In the genomic region with DNA sequence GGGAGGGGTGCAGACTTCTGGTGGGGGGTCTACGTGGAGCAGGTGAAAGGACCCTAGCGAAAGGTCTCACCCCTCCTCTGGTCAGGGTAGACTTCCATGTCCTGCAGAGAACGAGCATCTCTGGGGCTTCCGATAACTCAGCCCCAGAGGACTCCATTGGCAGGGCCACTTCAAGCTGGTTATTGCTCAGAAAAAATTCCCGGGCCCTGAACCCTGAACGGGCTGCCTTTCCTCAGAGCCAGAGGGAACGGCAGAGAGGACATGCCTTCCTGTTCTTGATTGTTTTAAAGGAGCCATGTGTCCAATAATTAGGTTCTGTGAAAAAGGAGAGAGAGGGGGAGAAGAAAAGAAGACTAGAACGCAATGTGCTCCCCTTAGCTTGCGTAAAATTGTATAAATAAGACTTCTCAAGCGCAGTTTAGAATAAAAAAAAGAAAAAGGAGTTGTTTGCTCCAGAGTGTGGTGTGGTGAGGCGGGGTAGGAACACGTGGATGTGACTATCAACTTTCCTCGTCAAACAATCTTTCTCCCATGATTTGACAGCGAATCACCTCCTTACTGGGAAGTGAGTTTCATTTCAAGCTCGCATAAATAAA, we compare ENCODE assay signal across 8 cellular contexts.
A peak's percentile ranks its signal among the peaks of the same experiment; 100 is the strongest.
DNase-seq lines count a peak whose midpoint lies in the region; ATAC-seq and TF ChIP-seq lines count a peak whose summit lies in the region.

No MANE protein-coding gene starts in this region.

- H2AFZ ChIP-seq in GM23248, result peak overlapping the region; percentile 49; the same call in 1 of the 2 replicates

- DNase-seq in GM23248, result peak; percentile 34
- peak; percentile 35 for DNase-seq in left ventricle myocardium inferior
- DNase-seq in skeletal muscle cell (ENCODE audit: low read depth), result peak; percentile 43
- no peak for DNase-seq in cortex of kidney (lab: John Stamatoyannopoulos, UW)

- no peaks in the 10 kb centered on the region for H3K9me2 ChIP-seq in GM23248 (ENCODE audit: insufficient read depth)

- H3K79me2 ChIP-seq in GM23248 (ENCODE audit: insufficient read depth), result no peaks in the 10 kb centered on the region

- no peak overlapping the region for H3K4me3 ChIP-seq in GM23248
- peak overlapping the region; percentile 18; the same call in 1 of the 2 replicates for H3K4me3 ChIP-seq in WI38 (ENCODE audit: low read depth, low read length)
- H3K4me3 ChIP-seq in left ventricle myocardium inferior, result peak overlapping the region; percentile 44
- no peak overlapping the region for H3K4me3 ChIP-seq in skeletal muscle cell (ENCODE audit: low read depth, low read length)

- H3K36me3 ChIP-seq in GM23248 (ENCODE audit: low read depth), result no peaks in the 10 kb centered on the region
- no peaks in the 10 kb centered on the region for H3K36me3 ChIP-seq in left ventricle myocardium inferior

- no peaks in the 10 kb centered on the region for H3K27me3 ChIP-seq in GM23248 (replicated peaks; ENCODE audit: insufficient read depth)
- no peaks in the 10 kb centered on the region for H3K27me3 ChIP-seq in left ventricle myocardium inferior (ENCODE audit: low read depth)

- no peaks in the 10 kb centered on the region for H3K9me3 ChIP-seq in GM23248 (ENCODE audit: low read depth)
- H3K9me3 ChIP-seq in left ventricle myocardium inferior (replicated peaks), result no peaks in the 10 kb centered on the region

- WGBS in GM23248 (ENCODE audit: low coverage in 1 of 2, low lambda C conversion rate in 2 of 2, missing lambda C conversion rate in 2 of 2), 2 experiments, result 69 to 75% methylated on average over 15 of the region's 15 CpGs

- H3F3A ChIP-seq in GM23248 (ENCODE audit: insufficient read depth), result no peaks in the 10 kb centered on the region

- no peaks in the 10 kb centered on the region for H3K4me1 ChIP-seq in GM23248 (ENCODE audit: insufficient read depth)
- H3K4me1 ChIP-seq in left ventricle myocardium inferior, result peaks cover 16% of the 10 kb centered on the region

- no peak overlapping the region for H3K4me2 ChIP-seq in GM23248 (ENCODE audit: unreplicated experiment)

- no peak for ATAC-seq in GM21723 (IDR thresholded peaks at IDR 0.05; ENCODE audit: unreplicated experiment)
- no peak for ATAC-seq in HG02571 (IDR thresholded peaks at IDR 0.05; ENCODE audit: unreplicated experiment)
- no peak for ATAC-seq in GM18868 (IDR thresholded peaks at IDR 0.05; ENCODE audit: unreplicated experiment)

- 0 out of 2 replicates have a peak overlapping the region, but pooled peaks have one; percentile 23 for H3K27ac ChIP-seq in GM23248
- H3K27ac ChIP-seq in left ventricle myocardium inferior (replicated peaks), result peak overlapping the region; percentile 68

- no peak overlapping the region for H3K9ac ChIP-seq in GM23248

- no peaks in the 10 kb centered on the region for H4K20me1 ChIP-seq in GM23248 (ENCODE audit: insufficient read depth)

- in situ Hi-C loops in GM23248 (cut with MboI), result no loop called here

- intact Hi-C loops in left ventricle myocardium inferior (cut with micrococcal nuclease), result no loop called here

- TF ChIP-seq CTCF in WI38 (IDR thresholded peaks at IDR 0.05; ENCODE audit: low read depth, low read length) (no peak), left ventricle myocardium inferior (IDR thresholded peaks at IDR 0.05; ENCODE audit: borderline replicate concordance) (no peak)

Comparison
In these comparisons a context has a peak if more than half of its experiments do, and no peak if none do; other contexts are left out.
1. H3K4me3 ChIP-seq: peak in WI38 (single experiment) and left ventricle myocardium inferior (single experiment); none in GM23248 (single experiment) and skeletal muscle cell (single experiment).